In genomic region chr5:139694556-139695182, GRCh38 we compare ENCODE assay signal across 22 cellular contexts. TPM values are rescaled to one million over a fixed set of nuclear protein-coding genes. Genes with fewer than 3 reads are reported as not detected.
A peak's percentile ranks its signal among the peaks of the same experiment; 100 is the strongest.
DNase-seq lines count a peak whose midpoint lies in the region; TF ChIP-seq lines count a peak whose summit lies in the region.
"Had no signal": no experiment of that assay in that cellular context is flagged by ENCODE, and none has a peak within 500 bp of the region (broad histone marks: within the 10 kb centered on the region; RNA-seq: fewer than 3 reads in every experiment).

No MANE protein-coding gene starts in this region.

- no peaks in the 10 kb centered on the region for H3K36me3 ChIP-seq in brain microvascular endothelial cell (replicated peaks)
- H3K36me3 ChIP-seq in mesenchymal stem cell (ENCODE audit: control insufficient read depth in 1 of 2, insufficient read depth in 2 of 2, low read depth in 1 of 2, low read length in 2 of 2), result peaks cover 0 to 25% of the 10 kb centered on the region in 2 experiments
- H3K36me3 ChIP-seq in H7 (replicated peaks; ENCODE audit: control insufficient read depth, insufficient read depth, low read length), result no peaks in the 10 kb centered on the region

- peak; percentile 43 for DNase-seq in HFFc6
- no peak for DNase-seq in brain microvascular endothelial cell
- peak; percentile 87 for DNase-seq in mesenchymal stem cell
- peak; percentile 43 for DNase-seq in renal cortical epithelial cell (ENCODE audit: low read depth)
- DNase-seq in COR-L47 (lab: John Stamatoyannopoulos, UW), result no peak
- DNase-seq in AG20443 (ENCODE audit: low spot score), result no peak
- DNase-seq in H7, result no peak
- DNase-seq in NCI-H526 (lab: John Stamatoyannopoulos, UW), result no peak
- DNase-seq: activated gamma-delta T cell; amniotic stem cell; caudate nucleus; CD4-positive, alpha-beta T cell; DMS 273 treated with DMSO at 0.1 percent for 48 hours; KBM-7; left cardiac atrium; naive B cell; NCI-H1694; NCI-H526 treated with DMSO at 0.1 percent for 48 hours; stimulated activated CD4-positive, alpha-beta T cell treated with anti-CD3 and anti-CD28 coated beads, Interleukin-15, amount 100 ng/mL, for 24 hours; T-helper 17 cell had no signal

- peak overlapping the region; percentile 13 for H2BK15ac ChIP-seq in mesenchymal stem cell (ENCODE audit: low read depth, poor library complexity, severe bottlenecking)

- in situ Hi-C loops in brain microvascular endothelial cell (cut with HindIII; ENCODE audit: low pct_ligation_motif_present, low sequenced_read_pairs), result loop anchor here (10.0 kb wide), 1 partner anchor 60 kb away; no protein-coding TSS in a partner anchor

- H3K27me3 ChIP-seq in brain microvascular endothelial cell (replicated peaks), result no peaks in the 10 kb centered on the region
- H3K27me3 ChIP-seq in mesenchymal stem cell (ENCODE audit: control insufficient read depth in 1 of 2, insufficient read depth in 1 of 2, low read length in 2 of 2), result no peaks in the 10 kb centered on the region
- H3K27me3 ChIP-seq in H7 (ENCODE audit: control insufficient read depth, insufficient read depth, low read length), result no peaks in the 10 kb centered on the region; the same call in 1 of the 2 replicates

- H3K23ac ChIP-seq in mesenchymal stem cell (ENCODE audit: low read length in 2 of 2), result no peak overlapping the region

- no peak overlapping the region for H3K4me3 Mint-ChIP-seq in HFFc6
- H3K4me3 Mint-ChIP-seq: CD4-positive, alpha-beta T cell; naive B cell; T-helper 17 cell; type B pancreatic cell had no signal

- no peak for TF ChIP-seq CTCF in HFFc6 (IDR thresholded peaks at IDR 0.05)
- no peak for TF ChIP-seq CTCF in brain microvascular endothelial cell (IDR thresholded peaks at IDR 0.05; ENCODE audit: low read depth, low read length, missing control alignments)

- peak overlapping the region; percentile 49 for H2AK5ac ChIP-seq in mesenchymal stem cell (ENCODE audit: low read length, severe bottlenecking)

- peaks cover 69% of the 10 kb centered on the region for H3K4me1 Mint-ChIP-seq in HFFc6 (ENCODE audit: low read depth)

- no peak overlapping the region for H3K9ac ChIP-seq in mesenchymal stem cell (ENCODE audit: low read length)
- H3K9ac ChIP-seq: parathyroid adenoma had no signal

- peak overlapping the region in 1 of 2 experiments; percentile 48 for H3K18ac ChIP-seq in mesenchymal stem cell (ENCODE audit: low read depth in 1 of 2, low read length in 2 of 2)

- no peak overlapping the region for H3K14ac ChIP-seq in mesenchymal stem cell (ENCODE audit: low read length in 2 of 2)

- H2BK120ac ChIP-seq in mesenchymal stem cell (ENCODE audit: low read depth, low read length), result no peak overlapping the region

- H3K36me3 Mint-ChIP-seq in HFFc6 (ENCODE audit: low read depth), result no peaks in the 10 kb centered on the region
- H3K36me3 Mint-ChIP-seq: naive B cell, type B pancreatic cell had no signal

- H3K4me2 ChIP-seq in mesenchymal stem cell (ENCODE audit: low read length, poor library complexity, severe bottlenecking), result no peak overlapping the region

- H3K27ac ChIP-seq in brain microvascular endothelial cell, result peak overlapping the region; percentile 13
- peak overlapping the region; percentile 96 for H3K27ac ChIP-seq in mesenchymal stem cell (ENCODE audit: low read length, poor library complexity, severe bottlenecking)
- H3K27ac ChIP-seq: parathyroid adenoma had no signal

- peaks cover 77% of the 10 kb centered on the region for H3K4me1 ChIP-seq in mesenchymal stem cell (ENCODE audit: control insufficient read depth, insufficient read depth, low read depth, low read length)

- peak overlapping the region; percentile 81 for H3K27ac Mint-ChIP-seq in HFFc6
- H3K27ac Mint-ChIP-seq: CD4-positive, alpha-beta T cell; T-helper 17 cell; type B pancreatic cell had no signal

- no peaks in the 10 kb centered on the region for H3K9me3 Mint-ChIP-seq in HFFc6
- H3K9me3 Mint-ChIP-seq: CD4-positive, alpha-beta T cell; naive B cell; type B pancreatic cell had no signal

- H3K4me3 ChIP-seq in brain microvascular endothelial cell (ENCODE audit: low read depth, low read length), result no peak overlapping the region
- no peak overlapping the region for H3K4me3 ChIP-seq in mesenchymal stem cell (ENCODE audit: insufficient read depth in 1 of 2, low read depth in 1 of 2, low read length in 2 of 2)
- H3K4me3 ChIP-seq in H7 (ENCODE audit: insufficient read depth, low read depth, low read length), result no peak overlapping the region

- no peak overlapping the region for H2BK5ac ChIP-seq in mesenchymal stem cell (ENCODE audit: low read depth, low read length, poor library complexity, severe bottlenecking)

- no peaks in the 10 kb centered on the region for H3K9me3 ChIP-seq in mesenchymal stem cell (ENCODE audit: control insufficient read depth, low read length)

- H3K79me1 ChIP-seq in mesenchymal stem cell (replicated peaks; ENCODE audit: low read length, poor library complexity, severe bottlenecking), result peaks cover 4% of the 10 kb centered on the region

- H3K4ac ChIP-seq in mesenchymal stem cell (ENCODE audit: low read depth in 1 of 2, low read length in 2 of 2), result peak overlapping the region in 1 of 2 experiments; percentile 19

- no peak overlapping the region for H2AFZ ChIP-seq in mesenchymal stem cell (ENCODE audit: low read depth, low read length)
- H2AFZ ChIP-seq: parathyroid adenoma had no signal

- WGBS in mesenchymal stem cell, result 22% methylated on average over 1 of the region's 1 CpG

- H2BK12ac ChIP-seq in mesenchymal stem cell (ENCODE audit: low read length in 2 of 2), result peak overlapping the region in 1 of 2 experiments; percentile 37

- peaks cover 2% of the 10 kb centered on the region for H3K27me3 Mint-ChIP-seq in HFFc6 (ENCODE audit: insufficient read depth)
- H3K27me3 Mint-ChIP-seq: type B pancreatic cell had no signal

- no peak overlapping the region for H4K8ac ChIP-seq in mesenchymal stem cell (ENCODE audit: low read length)

- H4K91ac ChIP-seq in mesenchymal stem cell (ENCODE audit: low read length), result no peak overlapping the region

RNA-seq across cellular contexts. Expression of gene CXXC5, which starts 46.5 kb away (rescaled TPM):
- 10 to 100 TPM; 46.4 to 58.5 (median 49.2) TPM for total RNA-seq in HFFc6 (2021; fragmentation: NEBNext Ultra II Directional; extraction: Animal tissue kit (Norgen Biotek cat#: 25700))
- 75.1 TPM for polyA plus RNA-seq in mesenchymal stem cell (2013, experiment 1 of 2)
- 76.7 TPM for polyA plus RNA-seq in mesenchymal stem cell (2013, experiment 2 of 2)
- 187 and 252 TPM in 2 replicates for total RNA-seq in renal cortical epithelial cell
- total RNA-seq in H7 (2014; rRNA removed; shearing (Covaris generic)), result 150 and 154 TPM in 2 replicates

Comparison
In these comparisons a context has a peak if more than half of its experiments do, and no peak if none do; other contexts are left out.
1. DNase-seq: peak in HFFc6 (single experiment), mesenchymal stem cell (single experiment) and renal cortical epithelial cell (single experiment); none in brain microvascular endothelial cell (single experiment), COR-L47 (single experiment), AG20443 (single experiment), H7 (single experiment) and NCI-H526 (0 of 2).